ENCODE assay signal across 24 cellular contexts in the genomic region with DNA sequence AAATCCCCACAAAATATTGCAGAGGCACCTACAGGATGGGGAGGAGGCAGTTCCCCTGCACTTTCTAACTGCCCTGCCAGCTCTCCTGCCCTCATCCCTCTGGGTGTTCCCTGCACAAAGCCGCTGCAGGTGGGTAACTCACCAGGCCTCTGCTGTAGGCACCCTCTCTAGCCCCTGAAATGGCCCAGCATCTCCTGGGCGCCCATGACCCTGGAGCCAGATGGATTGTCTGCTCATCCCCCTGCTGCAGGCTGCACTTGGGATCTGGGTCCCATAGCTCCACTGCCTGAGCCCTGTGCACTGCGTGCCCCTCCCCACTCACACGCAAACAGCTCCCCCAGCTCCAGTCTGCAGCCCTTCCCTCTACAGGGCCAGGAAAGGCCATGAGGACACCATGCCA.
DNase-seq lines count a peak whose midpoint lies in the region; FAIRE-seq and TF ChIP-seq lines count a peak whose summit lies in the region.
"Had no signal": no experiment of that assay in that cellular context is flagged by ENCODE, and none has a peak within 500 bp of the region (broad histone marks: within the 10 kb centered on the region; RNA-seq: fewer than 3 reads in every experiment).

No MANE protein-coding gene starts in this region.

- no peak overlapping the region for H2BK15ac ChIP-seq in H9 (ENCODE audit: low read depth, low read length)

- no peak for DNase-seq in H9
- no peak for DNase-seq in brain microvascular endothelial cell
- no peak for DNase-seq in cerebellar nuclear complex (lab: John Stamatoyannopoulos, UW)
- DNase-seq in 8988T, result no peak
- no peak for DNase-seq in GM19239 (ENCODE audit: insufficient read length, low spot score)
- no peak for DNase-seq in stimulated activated naive CD4-positive, alpha-beta T cell treated with Interleukin-2 at 50 U/mL for 16 hours (lab: John Stamatoyannopoulos, UW)
- DNase-seq: ACHN; AML-193; BE2C; CD4-positive, alpha-beta T cell; CD8-positive, alpha-beta memory T cell; DMS 273 treated with DMSO at 0.1 percent for 48 hours; DMS79; EL; GDM1; GOT3; HCEC 1CT had no signal

- H3K4me2 ChIP-seq in BLaER1, result peak overlapping the region; percentile 94
- no peak overlapping the region for H3K4me2 ChIP-seq in H9 (ENCODE audit: insufficient read depth, insufficient read length, low read length)
- no peak overlapping the region for H3K4me2 ChIP-seq in parathyroid adenoma (ENCODE audit: low read length)
- H3K4me2 ChIP-seq: A549 had no signal

- H3K4me3 ChIP-seq in BLaER1 (no peak overlapping the region), brain microvascular endothelial cell (ENCODE audit: low read depth, low read length) (no peak overlapping the region), parathyroid adenoma (ENCODE audit: low read depth, low read length) (no peak overlapping the region)
- H3K4me3 ChIP-seq: A549, GM12878 had no signal

- no peaks in the 10 kb centered on the region for H3K23me2 ChIP-seq in H9 (ENCODE audit: insufficient read length, low read depth, low read length, poor library complexity, severe bottlenecking)

- H2AFZ ChIP-seq in H9 (ENCODE audit: low read length) (no peak overlapping the region), parathyroid adenoma (peak overlapping the region; percentile 38)

- no peak for FAIRE-seq in GM19239 (lab: Jason Lieb, UNC)
- FAIRE-seq: A549, D721Med, GM12878 had no signal

- H3K4me1 Mint-ChIP-seq in H9, result peaks cover 12 to 17% of the 10 kb centered on the region in 2 experiments
- H3K4me1 Mint-ChIP-seq: CD8-positive, alpha-beta memory T cell had no signal

- H3K9ac ChIP-seq in BLaER1, result 0 out of 2 replicates have a peak overlapping the region, but pooled peaks have one; percentile 7
- H3K9ac ChIP-seq in H9 (ENCODE audit: extremely low read depth, insufficient read length, low read length), result no peak overlapping the region
- H3K9ac ChIP-seq in parathyroid adenoma, result no peak overlapping the region

- H3K79me2 ChIP-seq in H9 (ENCODE audit: insufficient read depth, low read length) (no peaks in the 10 kb centered on the region), parathyroid adenoma (no peaks in the 10 kb centered on the region)

- H3K4me3 Mint-ChIP-seq in H9, result no peak overlapping the region
- H3K4me3 Mint-ChIP-seq: CD14-positive monocyte; CD4-positive, alpha-beta T cell; CD8-positive, alpha-beta memory T cell had no signal

- no peak overlapping the region for H2BK120ac ChIP-seq in H9 (ENCODE audit: low read depth, low read length, poor library complexity, severe bottlenecking)

- H3T11ph ChIP-seq in H9 (ENCODE audit: low read length), result no peak overlapping the region

- H3K4ac ChIP-seq in H9 (ENCODE audit: low read depth, low read length), result no peak overlapping the region

- peaks cover 100% of the 10 kb centered on the region for H3K4me1 ChIP-seq in BLaER1
- no peaks in the 10 kb centered on the region for H3K4me1 ChIP-seq in H9 (ENCODE audit: insufficient read depth, low read length)
- H3K4me1 ChIP-seq in parathyroid adenoma, result peaks cover 48% of the 10 kb centered on the region
- H3K4me1 ChIP-seq: A549 had no signal

- H3K56ac ChIP-seq in H9 (ENCODE audit: insufficient read length, low read depth, low read length), result no peak overlapping the region

- no peak overlapping the region for H4K5ac ChIP-seq in H9 (ENCODE audit: insufficient read length, low read depth, low read length)

- peak overlapping the region; percentile 12; the same call in 1 of the 2 replicates for H3K27ac ChIP-seq in BLaER1
- no peak overlapping the region for H3K27ac ChIP-seq in H9 (ENCODE audit: insufficient read length, low read depth, low read length)
- H3K27ac ChIP-seq in brain microvascular endothelial cell, result peak overlapping the region; percentile 74
- H3K27ac ChIP-seq in parathyroid adenoma, result peak overlapping the region; percentile 94
- H3K27ac ChIP-seq: 22Rv1, A549 had no signal

- no peak for TF ChIP-seq CTCF in H9 (conservative IDR thresholded peaks at IDR 0.05)
- no peak for TF ChIP-seq CTCF in brain microvascular endothelial cell (IDR thresholded peaks at IDR 0.05; ENCODE audit: low read depth, low read length, missing control alignments)
- no peak for TF ChIP-seq CTCF in parathyroid adenoma (IDR thresholded peaks at IDR 0.05)

- 0 out of 2 replicates have a peak overlapping the region, but pooled peaks have one; percentile 56 for H3K14ac ChIP-seq in H9 (ENCODE audit: insufficient read depth, low read length)

- no peaks in the 10 kb centered on the region for H3K27me3 ChIP-seq in BLaER1
- H3K27me3 ChIP-seq in H9 (ENCODE audit: insufficient read depth, low read length), result no peaks in the 10 kb centered on the region
- H3K27me3 ChIP-seq in brain microvascular endothelial cell (replicated peaks), result no peaks in the 10 kb centered on the region
- no peaks in the 10 kb centered on the region for H3K27me3 ChIP-seq in parathyroid adenoma (ENCODE audit: control insufficient read depth, insufficient read depth, low read length)
- H3K27me3 ChIP-seq: BE2C had no signal

- H3K23ac ChIP-seq in H9 (ENCODE audit: insufficient read length, low read depth, low read length), result no peak overlapping the region

- H2AK5ac ChIP-seq in H9 (ENCODE audit: insufficient read length, low read length), result no peak overlapping the region

- WGBS in H9 (ENCODE audit: extremely low coverage, insufficient read length, low lambda C conversion rate), result no CpG with 5 or more reads among the region's 4 CpGs

- H4K20me1 ChIP-seq in BLaER1 (no peaks in the 10 kb centered on the region), H9 (ENCODE audit: control insufficient read depth, insufficient read depth, insufficient read length) (no peaks in the 10 kb centered on the region)

- H3K79me1 ChIP-seq in H9 (ENCODE audit: insufficient read depth, low read depth, low read length, poor library complexity, severe bottlenecking), result no peaks in the 10 kb centered on the region

- H2BK12ac ChIP-seq in H9 (ENCODE audit: insufficient read length, low read depth, low read length), result no peak overlapping the region

- H3K36me3 ChIP-seq in BLaER1 (no peaks in the 10 kb centered on the region), brain microvascular endothelial cell (replicated peaks) (no peaks in the 10 kb centered on the region), parathyroid adenoma (ENCODE audit: control insufficient read depth, insufficient read depth, low read length) (no peaks in the 10 kb centered on the region)
- H3K36me3 ChIP-seq: BE2C had no signal

- H2BK5ac ChIP-seq in H9 (ENCODE audit: insufficient read length, low read length), result no peak overlapping the region

- no peaks in the 10 kb centered on the region for H3K9me3 ChIP-seq in BLaER1
- H3K9me3 ChIP-seq in H9 (ENCODE audit: control insufficient read depth, low read depth, low read length), result no peaks in the 10 kb centered on the region
- no peaks in the 10 kb centered on the region for H3K9me3 ChIP-seq in parathyroid adenoma (ENCODE audit: control insufficient read depth, low read length)
- H3K9me3 ChIP-seq: A549, BE2C had no signal

- no peaks in the 10 kb centered on the region; a peak in 1 of 7 replicates for H3K36me3 Mint-ChIP-seq in H9 (ENCODE audit: insufficient read depth in 1 of 3, low read depth in 3 of 3)
- H3K36me3 Mint-ChIP-seq: CD14-positive monocyte; CD8-positive, alpha-beta memory T cell had no signal

- H4K91ac ChIP-seq in H9 (ENCODE audit: insufficient read length, low read depth, low read length), result no peak overlapping the region

- H3K27ac Mint-ChIP-seq in H9, result no peak overlapping the region; a peak in 1 of 7 replicates
- H3K27ac Mint-ChIP-seq: CD4-positive, alpha-beta T cell had no signal

- in situ Hi-C loops in brain microvascular endothelial cell (cut with HindIII; ENCODE audit: low pct_ligation_motif_present, low sequenced_read_pairs), result no loop called here

- no peaks in the 10 kb centered on the region for H3K9me3 Mint-ChIP-seq in H9
- H3K9me3 Mint-ChIP-seq: CD14-positive monocyte; CD4-positive, alpha-beta T cell; CD8-positive, alpha-beta memory T cell had no signal

- H3K18ac ChIP-seq in H9 (ENCODE audit: insufficient read length, low read depth, low read length), result no peak overlapping the region

- no peak overlapping the region for H4K8ac ChIP-seq in H9 (replicated peaks; ENCODE audit: insufficient read length, low read depth, low read length)

- H3K27me3 Mint-ChIP-seq in H9 (ENCODE audit: low read depth), result peaks cover 10% of the 10 kb centered on the region
- H3K27me3 Mint-ChIP-seq: CD4-positive, alpha-beta T cell had no signal

- H2BK20ac ChIP-seq in H9 (ENCODE audit: low read depth, low read length, poor library complexity, severe bottlenecking), result no peak overlapping the region
